In genomic region chr9:137112564-137113384, GRCh38 we compare ENCODE assay signal across 1 cellular context.
TF ChIP-seq lines count a peak whose summit lies in the region.

No MANE protein-coding gene starts in this region.

TF ChIP-seq in HCT116, 20 proteins besides CTCF, POLR2A, EP300 and RAD21:
- no peak for TF ChIP-seq REST (IDR thresholded peaks at IDR 0.05; ENCODE audit: low read depth)
- TF ChIP-seq EGR1 (IDR thresholded peaks at IDR 0.05; ENCODE audit: low read depth): no peak
